1 cellular context compared by ENCODE assay signal in the genomic region with DNA sequence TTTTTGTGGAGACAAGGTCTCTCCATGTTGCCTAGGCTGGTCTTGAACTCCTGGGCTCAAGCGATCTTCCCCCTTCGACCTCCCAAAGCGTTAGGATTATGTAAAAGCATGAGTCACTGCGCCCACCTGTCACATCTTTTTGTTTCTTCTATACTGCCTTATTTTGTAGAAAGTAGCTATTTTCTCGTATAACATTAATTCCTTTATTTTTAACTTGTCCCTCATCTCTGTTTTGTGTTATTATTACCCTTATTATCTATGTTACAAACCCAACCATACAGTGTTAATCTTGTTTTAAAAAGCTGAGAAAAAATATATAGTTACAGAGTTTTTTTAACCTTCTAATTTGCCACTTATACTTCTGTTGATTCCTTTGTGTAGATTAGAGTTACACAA.
TF ChIP-seq lines count a peak whose summit lies in the region.

No MANE protein-coding gene starts in this region.

TF ChIP-seq in WTC11, 78 proteins besides CTCF, POLR2A, EP300 and RAD21 (continued from another document):
- TF ChIP-seq FOXP1 (CRISPR knock-in tag; IDR thresholded peaks at IDR 0.05; ENCODE audit: borderline replicate concordance): no peak
- TF ChIP-seq NFATC4 (CRISPR knock-in tag; IDR thresholded peaks at IDR 0.05): no peak
